ENCODE assay signal across 1 cellular context in the genomic region with DNA sequence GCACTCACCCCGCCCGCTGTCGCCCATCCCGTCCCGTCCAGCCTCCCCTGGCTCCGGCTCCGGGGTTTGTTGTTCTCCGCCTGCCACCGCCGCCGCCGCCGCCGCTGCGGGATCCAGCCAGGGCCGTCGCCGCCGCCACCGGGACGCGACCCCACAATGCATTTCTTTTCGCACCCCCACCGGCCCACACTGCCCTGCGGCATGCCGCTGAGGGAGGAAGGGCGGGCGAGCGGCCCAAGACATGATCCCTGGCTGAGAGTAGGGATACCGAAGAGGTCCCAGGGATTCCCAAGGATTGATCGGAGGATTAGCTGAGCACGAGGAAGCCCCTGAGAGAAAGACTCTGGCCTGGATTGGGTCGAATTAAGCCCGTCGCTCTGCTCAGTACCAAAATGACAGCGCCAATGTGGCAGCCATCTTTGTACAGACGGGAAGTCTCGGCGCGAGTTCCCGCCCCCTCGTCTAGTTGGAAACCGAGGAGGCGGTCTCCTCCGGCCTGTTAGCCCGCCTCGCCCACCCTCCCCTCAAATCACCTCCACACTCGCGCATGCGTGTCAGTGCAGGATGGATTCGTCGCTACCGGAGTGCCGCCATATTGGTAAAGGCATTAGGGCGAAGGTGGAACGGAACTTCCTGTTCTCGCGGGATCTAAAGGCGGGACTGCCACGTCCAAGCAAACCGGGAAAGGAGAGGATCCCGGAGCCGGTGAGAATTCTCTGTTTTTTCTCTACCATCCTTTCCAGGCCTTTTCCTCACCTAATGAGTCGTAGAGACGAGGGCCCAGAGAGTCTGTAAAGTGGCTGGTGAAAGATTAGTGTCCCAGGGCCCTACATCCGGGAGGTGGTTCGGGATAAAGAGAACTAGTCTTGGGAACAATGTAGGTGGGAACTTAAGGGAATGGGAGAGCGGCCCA.
TF ChIP-seq lines count a peak whose summit lies in the region.

Gene RXRB, minus strand, starts transcription at position 432 of the 913 bp plus-strand sequence. Its CDS starts 189 bp downstream, at position 243.
Gene SLC39A7, plus strand, starts transcription at position 634 of the 913 bp plus-strand sequence. CDS start 379 bp downstream, outside the sequence.

TF ChIP-seq in HepG2, 621 proteins besides CTCF, POLR2A, EP300 and RAD21 (continues in another document):
- TF ChIP-seq ZNF776 (CRISPR knock-in tag; IDR thresholded peaks at IDR 0.05) (peak; percentile 73; the same call in 1 of the 2 replicates), SETDB1 (CRISPR knock-in tag; IDR thresholded peaks at IDR 0.05; ENCODE audit: borderline replicate concordance) (no peak), ZNF143 (CRISPR knock-in tag; IDR thresholded peaks at IDR 0.05) (peak; percentile 92), KDM6A (CRISPR knock-in tag; IDR thresholded peaks at IDR 0.05; ENCODE audit: low read depth) (no peak), ZBTB8A (CRISPR knock-in tag; IDR thresholded peaks at IDR 0.05; ENCODE audit: borderline replicate concordance, low read depth) (no peak), BRCA1 (CRISPR knock-in tag; IDR thresholded peaks at IDR 0.05) (no peak), EED (CRISPR knock-in tag; IDR thresholded peaks at IDR 0.05) (no peak), ZNF256 (CRISPR knock-in tag; conservative IDR thresholded peaks at IDR 0.05) (0 out of 2 replicates have a peak, but pooled peaks have one; percentile 79), MED13 (CRISPR knock-in tag; IDR thresholded peaks at IDR 0.05) (peak; percentile 77; the same call in 1 of the 2 replicates), NCOR1 (IDR thresholded peaks at IDR 0.05; ENCODE audit: borderline replicate concordance, low read length) (peak; percentile 43; the same call in 1 of the 2 replicates), CHD2 (IDR thresholded peaks at IDR 0.05; ENCODE audit: low read depth, low read length) (peak; percentile 98), E2F5 (CRISPR knock-in tag; conservative IDR thresholded peaks at IDR 0.05) (0 out of 2 replicates have a peak, but pooled peaks have one; percentile 47), MIER2 (CRISPR knock-in tag; IDR thresholded peaks at IDR 0.05) (peak; percentile 57; the same call in 1 of the 2 replicates), ZNF160 (CRISPR knock-in tag; IDR thresholded peaks at IDR 0.05) (peak; percentile 92), TCF12 (IDR thresholded peaks at IDR 0.05) (no peak), TCF12 (CRISPR knock-in tag; IDR thresholded peaks at IDR 0.05) (peak; percentile 90), FOXK2 (IDR thresholded peaks at IDR 0.05) (no peak), SKI (IDR thresholded peaks at IDR 0.05; ENCODE audit: partially characterized antibody) (peak; percentile 94), ZKSCAN5 (CRISPR knock-in tag; IDR thresholded peaks at IDR 0.05) (no peak), ZBTB2 (CRISPR knock-in tag; IDR thresholded peaks at IDR 0.05; ENCODE audit: low read depth) (peak; percentile 100), HNF1A (IDR thresholded peaks at IDR 0.05; ENCODE audit: low read depth) (no peak), HNF1A (CRISPR knock-in tag; IDR thresholded peaks at IDR 0.05; ENCODE audit: borderline replicate concordance) (peak; percentile 65; the same call in 1 of the 2 replicates), TSC22D2 (CRISPR knock-in tag; IDR thresholded peaks at IDR 0.05; ENCODE audit: borderline replicate concordance) (0 out of 2 replicates have a peak, but pooled peaks have one; percentile 17), PHF8 (CRISPR knock-in tag; IDR thresholded peaks at IDR 0.05) (peak; percentile 92), ZNF556 (CRISPR knock-in tag; IDR thresholded peaks at IDR 0.05; ENCODE audit: borderline replicate concordance) (peak; percentile 87), AKAP8 (CRISPR knock-in tag; IDR thresholded peaks at IDR 0.05) (peak; percentile 80), ZNF468 (CRISPR knock-in tag; IDR thresholded peaks at IDR 0.05) (no peak; the same call in 1 of the 2 replicates), TEAD3 (CRISPR knock-in tag; optimal IDR thresholded peaks at IDR 0.05; ENCODE audit: borderline replicate concordance) (peak; percentile 65), TERF1 (CRISPR knock-in tag; IDR thresholded peaks at IDR 0.05) (no peak)
- TF ChIP-seq, protein P1, sequence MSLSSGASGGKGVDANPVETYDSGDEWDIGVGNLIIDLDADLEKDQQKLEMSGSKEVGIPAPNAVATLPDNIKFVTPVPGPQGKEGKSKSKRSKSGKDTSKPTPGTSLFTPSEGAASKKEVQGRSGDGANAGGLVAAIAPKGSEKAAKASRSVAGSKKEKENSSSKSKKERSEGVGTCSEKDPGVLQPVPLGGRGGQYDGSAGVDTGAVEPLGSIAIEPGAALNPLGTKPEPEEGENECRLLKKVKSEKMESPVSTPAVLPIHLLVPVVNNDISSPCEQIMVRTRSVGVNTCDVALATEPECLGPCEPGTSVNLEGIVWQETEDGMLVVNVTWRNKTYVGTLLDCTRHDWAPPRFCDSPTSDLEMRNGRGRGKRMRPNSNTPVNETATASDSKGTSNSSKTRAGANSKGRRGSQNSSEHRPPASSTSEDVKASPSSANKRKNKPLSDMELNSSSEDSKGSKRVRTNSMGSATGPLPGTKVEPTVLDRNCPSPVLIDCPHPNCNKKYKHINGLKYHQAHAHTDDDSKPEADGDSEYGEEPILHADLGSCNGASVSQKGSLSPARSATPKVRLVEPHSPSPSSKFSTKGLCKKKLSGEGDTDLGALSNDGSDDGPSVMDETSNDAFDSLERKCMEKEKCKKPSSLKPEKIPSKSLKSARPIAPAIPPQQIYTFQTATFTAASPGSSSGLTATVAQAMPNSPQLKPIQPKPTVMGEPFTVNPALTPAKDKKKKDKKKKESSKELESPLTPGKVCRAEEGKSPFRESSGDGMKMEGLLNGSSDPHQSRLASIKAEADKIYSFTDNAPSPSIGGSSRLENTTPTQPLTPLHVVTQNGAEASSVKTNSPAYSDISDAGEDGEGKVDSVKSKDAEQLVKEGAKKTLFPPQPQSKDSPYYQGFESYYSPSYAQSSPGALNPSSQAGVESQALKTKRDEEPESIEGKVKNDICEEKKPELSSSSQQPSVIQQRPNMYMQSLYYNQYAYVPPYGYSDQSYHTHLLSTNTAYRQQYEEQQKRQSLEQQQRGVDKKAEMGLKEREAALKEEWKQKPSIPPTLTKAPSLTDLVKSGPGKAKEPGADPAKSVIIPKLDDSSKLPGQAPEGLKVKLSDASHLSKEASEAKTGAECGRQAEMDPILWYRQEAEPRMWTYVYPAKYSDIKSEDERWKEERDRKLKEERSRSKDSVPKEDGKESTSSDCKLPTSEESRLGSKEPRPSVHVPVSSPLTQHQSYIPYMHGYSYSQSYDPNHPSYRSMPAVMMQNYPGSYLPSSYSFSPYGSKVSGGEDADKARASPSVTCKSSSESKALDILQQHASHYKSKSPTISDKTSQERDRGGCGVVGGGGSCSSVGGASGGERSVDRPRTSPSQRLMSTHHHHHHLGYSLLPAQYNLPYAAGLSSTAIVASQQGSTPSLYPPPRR (CRISPR knock-in tag; IDR thresholded peaks at IDR 0.05; ENCODE audit: borderline replicate concordance): 0 out of 2 replicates have a peak, but pooled peaks have one; percentile 17
- TF ChIP-seq, protein P2, sequence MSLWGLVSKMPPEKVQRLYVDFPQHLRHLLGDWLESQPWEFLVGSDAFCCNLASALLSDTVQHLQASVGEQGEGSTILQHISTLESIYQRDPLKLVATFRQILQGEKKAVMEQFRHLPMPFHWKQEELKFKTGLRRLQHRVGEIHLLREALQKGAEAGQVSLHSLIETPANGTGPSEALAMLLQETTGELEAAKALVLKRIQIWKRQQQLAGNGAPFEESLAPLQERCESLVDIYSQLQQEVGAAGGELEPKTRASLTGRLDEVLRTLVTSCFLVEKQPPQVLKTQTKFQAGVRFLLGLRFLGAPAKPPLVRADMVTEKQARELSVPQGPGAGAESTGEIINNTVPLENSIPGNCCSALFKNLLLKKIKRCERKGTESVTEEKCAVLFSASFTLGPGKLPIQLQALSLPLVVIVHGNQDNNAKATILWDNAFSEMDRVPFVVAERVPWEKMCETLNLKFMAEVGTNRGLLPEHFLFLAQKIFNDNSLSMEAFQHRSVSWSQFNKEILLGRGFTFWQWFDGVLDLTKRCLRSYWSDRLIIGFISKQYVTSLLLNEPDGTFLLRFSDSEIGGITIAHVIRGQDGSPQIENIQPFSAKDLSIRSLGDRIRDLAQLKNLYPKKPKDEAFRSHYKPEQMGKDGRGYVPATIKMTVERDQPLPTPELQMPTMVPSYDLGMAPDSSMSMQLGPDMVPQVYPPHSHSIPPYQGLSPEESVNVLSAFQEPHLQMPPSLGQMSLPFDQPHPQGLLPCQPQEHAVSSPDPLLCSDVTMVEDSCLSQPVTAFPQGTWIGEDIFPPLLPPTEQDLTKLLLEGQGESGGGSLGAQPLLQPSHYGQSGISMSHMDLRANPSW (CRISPR knock-in tag; IDR thresholded peaks at IDR 0.05; ENCODE audit: borderline replicate concordance): peak; percentile 81; the same call in 1 of the 2 replicates
- TF ChIP-seq, protein P3, sequence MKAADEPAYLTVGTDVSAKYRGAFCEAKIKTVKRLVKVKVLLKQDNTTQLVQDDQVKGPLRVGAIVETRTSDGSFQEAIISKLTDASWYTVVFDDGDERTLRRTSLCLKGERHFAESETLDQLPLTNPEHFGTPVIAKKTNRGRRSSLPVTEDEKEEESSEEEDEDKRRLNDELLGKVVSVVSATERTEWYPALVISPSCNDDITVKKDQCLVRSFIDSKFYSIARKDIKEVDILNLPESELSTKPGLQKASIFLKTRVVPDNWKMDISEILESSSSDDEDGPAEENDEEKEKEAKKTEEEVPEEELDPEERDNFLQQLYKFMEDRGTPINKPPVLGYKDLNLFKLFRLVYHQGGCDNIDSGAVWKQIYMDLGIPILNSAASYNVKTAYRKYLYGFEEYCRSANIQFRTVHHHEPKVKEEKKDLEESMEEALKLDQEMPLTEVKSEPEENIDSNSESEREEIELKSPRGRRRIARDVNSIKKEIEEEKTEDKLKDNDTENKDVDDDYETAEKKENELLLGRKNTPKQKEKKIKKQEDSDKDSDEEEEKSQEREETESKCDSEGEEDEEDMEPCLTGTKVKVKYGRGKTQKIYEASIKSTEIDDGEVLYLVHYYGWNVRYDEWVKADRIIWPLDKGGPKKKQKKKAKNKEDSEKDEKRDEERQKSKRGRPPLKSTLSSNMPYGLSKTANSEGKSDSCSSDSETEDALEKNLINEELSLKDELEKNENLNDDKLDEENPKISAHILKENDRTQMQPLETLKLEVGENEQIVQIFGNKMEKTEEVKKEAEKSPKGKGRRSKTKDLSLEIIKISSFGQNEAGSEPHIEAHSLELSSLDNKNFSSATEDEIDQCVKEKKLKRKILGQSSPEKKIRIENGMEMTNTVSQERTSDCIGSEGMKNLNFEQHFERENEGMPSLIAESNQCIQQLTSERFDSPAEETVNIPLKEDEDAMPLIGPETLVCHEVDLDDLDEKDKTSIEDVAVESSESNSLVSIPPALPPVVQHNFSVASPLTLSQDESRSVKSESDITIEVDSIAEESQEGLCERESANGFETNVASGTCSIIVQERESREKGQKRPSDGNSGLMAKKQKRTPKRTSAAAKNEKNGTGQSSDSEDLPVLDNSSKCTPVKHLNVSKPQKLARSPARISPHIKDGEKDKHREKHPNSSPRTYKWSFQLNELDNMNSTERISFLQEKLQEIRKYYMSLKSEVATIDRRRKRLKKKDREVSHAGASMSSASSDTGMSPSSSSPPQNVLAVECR (CRISPR knock-in tag; IDR thresholded peaks at IDR 0.05; ENCODE audit: borderline replicate concordance): peak; percentile 89; the same call in 1 of the 2 replicates
